ENCODE assay signal across 16 cellular contexts in genomic region chr6:431504-431903, GRCh38. TPM values are rescaled to one million over a fixed set of nuclear protein-coding genes. Genes with fewer than 3 reads are reported as not detected.
DNase-seq lines count a peak whose midpoint lies in the region; ATAC-seq and TF ChIP-seq lines count a peak whose summit lies in the region.
"Had no signal": no experiment of that assay in that cellular context is flagged by ENCODE, and none has a peak within 500 bp of the region (broad histone marks: within the 10 kb centered on the region; RNA-seq: fewer than 3 reads in every experiment).

No MANE protein-coding gene starts in this region.

- DNase-seq in GM20000 (ENCODE audit: low spot score): peak; percentile 78
- no peak for DNase-seq in activated naive CD8-positive, alpha-beta T cell treated with anti-CD3 and anti-CD28 coated beads, Interleukin-2, amount 50 U/mL, for 24 hours
- no peak for DNase-seq in Ammon's horn (ENCODE audit: low spot score)
- DNase-seq in Right ventricle myocardium inferior (ENCODE audit: missing footprints): no peak
- no peak for DNase-seq in epidermal melanocyte (ENCODE audit: insufficient read length, low spot score)
- DNase-seq: activated gamma-delta T cell, DMS79, gastrocnemius medialis, KBM-7, NCI-H1436, NCI-H446 had no signal

- TF ChIP-seq CTCF in GM20000 (IDR thresholded peaks at IDR 0.05; ENCODE audit: extremely low read depth, missing control alignments): no peak

- peak overlapping the region; percentile 75 for H3K27ac Mint-ChIP-seq in activated naive CD8-positive, alpha-beta T cell treated with anti-CD3 and anti-CD28 coated beads, Interleukin-2, amount 50 U/mL, for 24 hours

- no peaks in the 10 kb centered on the region for H3K27me3 Mint-ChIP-seq in activated naive CD8-positive, alpha-beta T cell treated with anti-CD3 and anti-CD28 coated beads, Interleukin-2, amount 50 U/mL, for 24 hours

- H3K4me1 Mint-ChIP-seq in activated naive CD8-positive, alpha-beta T cell treated with anti-CD3 and anti-CD28 coated beads, Interleukin-2, amount 50 U/mL, for 24 hours: peaks cover 70% of the 10 kb centered on the region

- no peaks in the 10 kb centered on the region for H3K9me3 Mint-ChIP-seq in activated naive CD8-positive, alpha-beta T cell treated with anti-CD3 and anti-CD28 coated beads, Interleukin-2, amount 50 U/mL, for 24 hours
- H3K9me3 Mint-ChIP-seq: immature natural killer cell had no signal

- ATAC-seq in GM18511 (IDR thresholded peaks at IDR 0.05; ENCODE audit: unreplicated experiment): peak; percentile 73
- peak; percentile 46 for ATAC-seq in HG03280 (IDR thresholded peaks at IDR 0.05; ENCODE audit: unreplicated experiment)
- peak; percentile 47 for ATAC-seq in activated naive CD8-positive, alpha-beta T cell treated with anti-CD3 and anti-CD28 coated beads, Interleukin-2, amount 50 U/mL, for 24 hours
- no peak for ATAC-seq in HG02885 (IDR thresholded peaks at IDR 0.05; ENCODE audit: poor library complexity, unreplicated experiment)
- ATAC-seq in Right ventricle myocardium inferior: no peak
- ATAC-seq: gastrocnemius medialis had no signal

- H3K36me3 Mint-ChIP-seq in activated naive CD8-positive, alpha-beta T cell treated with anti-CD3 and anti-CD28 coated beads, Interleukin-2, amount 50 U/mL, for 24 hours (ENCODE audit: low read depth): no peaks in the 10 kb centered on the region
- H3K36me3 Mint-ChIP-seq: immature natural killer cell had no signal

- H3K4me3 Mint-ChIP-seq in activated naive CD8-positive, alpha-beta T cell treated with anti-CD3 and anti-CD28 coated beads, Interleukin-2, amount 50 U/mL, for 24 hours: no peak overlapping the region

- intact Hi-C loops in Right ventricle myocardium inferior (cut with DNase I): no loop called here

RNA-seq across cellular contexts. Expression of gene IRF4, which starts 40.0 kb away (rescaled TPM):
- total RNA-seq in Right ventricle myocardium inferior: 0.68 TPM
- total RNA-seq: bronchial epithelial cell had no signal

Comparison
In these comparisons a context has a peak if more than half of its experiments do, and no peak if none do; other contexts are left out.
1. ATAC-seq: peak in GM18511 (single experiment), HG03280 (single experiment) and activated naive CD8-positive, alpha-beta T cell treated with anti-CD3 and anti-CD28 coated beads, Interleukin-2, amount 50 U/mL, for 24 hours (single experiment); none in HG02885 (single experiment) and Right ventricle myocardium inferior (single experiment).